ENCODE assay signal across 8 cellular contexts in the genomic region with DNA sequence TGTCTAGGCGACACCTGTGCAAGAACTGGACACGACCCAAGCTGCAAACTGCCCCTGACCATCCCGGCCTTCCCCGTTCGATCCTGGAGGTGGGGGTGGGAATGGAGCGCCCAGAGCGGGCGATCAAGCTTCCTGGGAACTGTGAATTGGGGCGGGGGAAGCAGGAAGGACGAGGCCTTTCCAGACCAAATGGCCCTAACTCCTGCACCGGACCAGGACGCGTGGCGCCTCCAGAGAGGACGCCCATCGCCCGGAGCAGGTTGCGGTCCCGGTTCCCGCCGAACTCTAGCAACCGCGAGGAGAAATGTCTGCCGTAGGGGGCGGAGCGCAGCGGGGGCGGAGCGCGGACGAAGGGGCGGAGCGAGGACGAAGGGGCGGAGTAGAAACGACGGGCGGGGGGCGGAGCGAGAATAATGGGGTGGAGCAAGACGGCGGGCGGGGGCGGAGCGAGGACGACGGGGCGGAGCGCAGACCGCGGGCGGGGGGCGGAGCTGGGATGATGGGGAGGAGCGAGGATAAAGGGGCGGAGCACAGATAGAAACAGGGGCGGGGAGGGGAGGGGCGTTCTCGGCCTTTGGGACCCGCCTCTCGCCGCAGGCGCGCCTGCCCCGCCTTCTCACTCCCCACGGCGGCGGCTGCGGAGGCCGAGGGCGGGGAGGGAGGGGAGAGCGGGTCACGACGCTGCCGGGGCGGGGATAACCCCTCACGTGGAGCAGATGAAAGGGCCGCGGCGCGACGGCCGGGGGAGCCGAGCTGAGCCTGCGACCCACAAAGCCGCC.
A peak's percentile ranks its signal among the peaks of the same experiment; 100 is the strongest.
DNase-seq lines count a peak whose midpoint lies in the region; ATAC-seq and TF ChIP-seq lines count a peak whose summit lies in the region.

A gene (plus strand): TSS at position 695 of the 779 bp plus-strand sequence. CDS start 195 bp downstream, outside the sequence.

- peak within 1 kb of the TSS; percentile 61 for H3K4me3 ChIP-seq in choroid plexus epithelial cell (ENCODE audit: low read depth, low read length)

- CTCF ChIA-PET in GM10248 (lab: Yijun Ruan, JAX): interaction anchor here (1.2 to 2.0 kb wide), 2 partner anchors 15 to 27 kb away, joined by 3 to 7 read pairs; no protein-coding TSS in a partner anchor

- ATAC-seq in HG03175 (IDR thresholded peaks at IDR 0.05; ENCODE audit: unreplicated experiment) (peak; percentile 64), GM18858 (IDR thresholded peaks at IDR 0.05; ENCODE audit: unreplicated experiment) (no peak)

- DNase-seq in GM10248 (ENCODE audit: extremely low spot score) (peak; percentile 91), NCI-H510A (lab: John Stamatoyannopoulos, UW) (peak; percentile 59), choroid plexus epithelial cell (ENCODE audit: low read depth) (peak; percentile 97), kidney glomerular epithelial cell (lab: John Stamatoyannopoulos, UW) (peak; percentile 75)
- peak; percentile 92 for DNase-seq in activated CD4-positive, alpha-beta T cell treated with anti-CD3 and anti-CD28 coated beads for 48 hours
- DNase-seq in stimulated activated CD4-positive, alpha-beta T cell treated with anti-CD3 and anti-CD28 coated beads, Interleukin-12 subunit alpha, Interleukin-12 subunit beta, amount 100 ng/mL, for 48 hours (ENCODE audit: low read depth in 2 of 3, low spot score in 1 of 3): peak; percentile 81 to 94 (median 88)

- TF ChIP-seq CTCF in GM10248 (IDR thresholded peaks at IDR 0.05; ENCODE audit: control extremely low read depth, extremely low read depth, low read depth, missing control alignments): no peak
- TF ChIP-seq CTCF in choroid plexus epithelial cell (conservative IDR thresholded peaks at IDR 0.05; ENCODE audit: low read depth, low read length): no peak

- POLR2A ChIA-PET in GM10248 (lab: Yijun Ruan, JAX): no interaction called here
